ENCODE assay signal across 1 cellular context in genomic region chr16:27198451-27199234, GRCh38.
A peak's percentile ranks its signal among the peaks of the same experiment; 100 is the strongest.
TF ChIP-seq lines count a peak whose summit lies in the region.

No MANE protein-coding gene starts in this region.

TF ChIP-seq in K562, 482 proteins besides CTCF, POLR2A, EP300 and RAD21 (continued from another document and continues in another):
- TF ChIP-seq GTF3C2 (IDR thresholded peaks at IDR 0.05; ENCODE audit: borderline replicate concordance, extremely low read depth, insufficient read length) = no peak
- no peak for TF ChIP-seq NR2C1 (IDR thresholded peaks at IDR 0.05)
- TF ChIP-seq NR2C1 (tag; IDR thresholded peaks at IDR 0.05) = no peak
- no peak for TF ChIP-seq ILK (tag; IDR thresholded peaks at IDR 0.05; ENCODE audit: borderline replicate concordance, low read depth)
- no peak for TF ChIP-seq ZNF263 (CRISPR knock-in tag; IDR thresholded peaks at IDR 0.05; ENCODE audit: borderline replicate concordance)
- no peak for TF ChIP-seq ZNF57 (CRISPR knock-in tag; IDR thresholded peaks at IDR 0.05)
- no peak for TF ChIP-seq U2AF2 (optimal IDR thresholded peaks at IDR 0.05; ENCODE audit: low read depth, low read length)
- no peak for TF ChIP-seq ILF3 (IDR thresholded peaks at IDR 0.05; ENCODE audit: borderline replicate concordance)
- no peak for TF ChIP-seq ZFX (CRISPR knock-in tag; IDR thresholded peaks at IDR 0.05)
- TF ChIP-seq IRF9 (tag; IDR thresholded peaks at IDR 0.05) = no peak
- TF ChIP-seq MLX (CRISPR knock-in tag; conservative IDR thresholded peaks at IDR 0.05) = no peak
- TF ChIP-seq ZNF408 (CRISPR knock-in tag; IDR thresholded peaks at IDR 0.05; ENCODE audit: low read depth) = no peak
- no peak for TF ChIP-seq ZNF134 (CRISPR knock-in tag; conservative IDR thresholded peaks at IDR 0.05)
- TF ChIP-seq MLLT1 (IDR thresholded peaks at IDR 0.05) = peak; percentile 60 to 61; a peak in 1 of 4 replicates
- TF ChIP-seq ZBTB7A (IDR thresholded peaks at IDR 0.05; ENCODE audit: borderline replicate concordance, control insufficient read depth, low read depth, low read length) = no peak
- no peak for TF ChIP-seq NFIX (CRISPR knock-in tag; IDR thresholded peaks at IDR 0.05; ENCODE audit: low read depth)
- TF ChIP-seq ZNF311 (CRISPR knock-in tag; IDR thresholded peaks at IDR 0.05) = 0 out of 2 replicates have a peak, but pooled peaks have one; percentile 54
- no peak for TF ChIP-seq ZNF436 (CRISPR knock-in tag; IDR thresholded peaks at IDR 0.05)
- no peak for TF ChIP-seq SRF (CRISPR knock-in tag; IDR thresholded peaks at IDR 0.05)
- no peak for TF ChIP-seq ARHGAP35 (IDR thresholded peaks at IDR 0.05; ENCODE audit: partially characterized antibody)
- TF ChIP-seq ELK3 (CRISPR knock-in tag; IDR thresholded peaks at IDR 0.05) = no peak
- TF ChIP-seq NFRKB (IDR thresholded peaks at IDR 0.05; ENCODE audit: low read depth) = peak; percentile 99
- TF ChIP-seq HDAC2 (IDR thresholded peaks at IDR 0.05) = no peak
- TF ChIP-seq CHD2 (IDR thresholded peaks at IDR 0.05; ENCODE audit: low read depth, low read length) = no peak
- TF ChIP-seq PATZ1 (CRISPR knock-in tag; IDR thresholded peaks at IDR 0.05; ENCODE audit: borderline replicate concordance) = no peak
- TF ChIP-seq RBM15 (IDR thresholded peaks at IDR 0.05; ENCODE audit: insufficient read depth, low read length) = no peak
- TF ChIP-seq SMC3 (conservative IDR thresholded peaks at IDR 0.05; ENCODE audit: insufficient read depth, low read depth, low read length) = no peak
- TF ChIP-seq DEAF1 (CRISPR knock-in tag; IDR thresholded peaks at IDR 0.05) = no peak
- no peak for TF ChIP-seq FOXK1 (CRISPR knock-in tag; IDR thresholded peaks at IDR 0.05; ENCODE audit: borderline replicate concordance)
- no peak for TF ChIP-seq U2AF1 (optimal IDR thresholded peaks at IDR 0.05; ENCODE audit: low read depth, low read length)
- TF ChIP-seq PHF20 (IDR thresholded peaks at IDR 0.05; ENCODE audit: partially characterized antibody) = no peak
- no peak for TF ChIP-seq CHD7 (IDR thresholded peaks at IDR 0.05; ENCODE audit: low read depth, low read length)
- no peak for TF ChIP-seq NR1H2 (CRISPR knock-in tag; IDR thresholded peaks at IDR 0.05)
- TF ChIP-seq MITF (IDR thresholded peaks at IDR 0.05) = no peak
- TF ChIP-seq ESRRB (CRISPR knock-in tag; IDR thresholded peaks at IDR 0.05; ENCODE audit: borderline replicate concordance) = no peak
- no peak for TF ChIP-seq ZFPM2 (CRISPR knock-in tag; IDR thresholded peaks at IDR 0.05)
